23 cellular contexts compared by ENCODE assay signal in genomic region chr7:450741-451140, GRCh38.
DNase-seq lines count a peak whose midpoint lies in the region; ATAC-seq, FAIRE-seq and TF ChIP-seq lines count a peak whose summit lies in the region.
"Had no signal": no experiment of that assay in that cellular context is flagged by ENCODE, and none has a peak within 500 bp of the region (broad histone marks: within the 10 kb centered on the region; RNA-seq: fewer than 3 reads in every experiment).

No MANE protein-coding gene starts in this region.

- intact Hi-C loops in activated CD4-positive, alpha-beta T cell treated with anti-CD3 and anti-CD28 coated beads, Interleukin-2, amount 10 ng/mL, durations not matched to agents 24 days and 14 days (cut with micrococcal nuclease): no loop called here

- POLR2A ChIA-PET in GM10248 (lab: Yijun Ruan, JAX): no interaction called here

- H3K27me3 Mint-ChIP-seq in activated CD4-positive, alpha-beta T cell treated with anti-CD3 and anti-CD28 coated beads, Interleukin-2, amount 10 ng/mL, durations not matched to agents 24 days and 14 days: peaks cover 13% of the 10 kb centered on the region
- peaks cover 3% of the 10 kb centered on the region for H3K27me3 Mint-ChIP-seq in activated naive CD8-positive, alpha-beta T cell treated with anti-CD3 and anti-CD28 coated beads for 36 hours
- H3K27me3 Mint-ChIP-seq in nephron progenitor cell (ENCODE audit: low read depth, poor library complexity): peaks cover 32% of the 10 kb centered on the region

- no peak for TF ChIP-seq EP300 in upper lobe of left lung (IDR thresholded peaks at IDR 0.05)

- H3K4me1 ChIP-seq in upper lobe of left lung: peaks cover 6 to 15% (median 8%) of the 10 kb centered on the region in 4 donors

- H3K36me3 ChIP-seq in upper lobe of left lung: no peaks in the 10 kb centered on the region
- H3K36me3 ChIP-seq: heart left ventricle, SJSA1, transverse colon had no signal

- no peaks in the 10 kb centered on the region for H3K36me3 Mint-ChIP-seq in activated CD4-positive, alpha-beta T cell treated with anti-CD3 and anti-CD28 coated beads, Interleukin-2, amount 10 ng/mL, durations not matched to agents 24 days and 14 days (ENCODE audit: low read depth)
- H3K36me3 Mint-ChIP-seq in activated naive CD8-positive, alpha-beta T cell treated with anti-CD3 and anti-CD28 coated beads for 36 hours: no peaks in the 10 kb centered on the region
- no peaks in the 10 kb centered on the region for H3K36me3 Mint-ChIP-seq in nephron progenitor cell (ENCODE audit: low read depth)

- H3K27ac Mint-ChIP-seq in activated CD4-positive, alpha-beta T cell treated with anti-CD3 and anti-CD28 coated beads, Interleukin-2, amount 10 ng/mL, durations not matched to agents 24 days and 14 days: peak overlapping the region; percentile 17
- H3K27ac Mint-ChIP-seq in activated naive CD8-positive, alpha-beta T cell treated with anti-CD3 and anti-CD28 coated beads for 36 hours: peak overlapping the region; percentile 44
- H3K27ac Mint-ChIP-seq in nephron progenitor cell: no peak overlapping the region
- H3K27ac Mint-ChIP-seq: endodermal cell had no signal

- TF ChIP-seq POLR2A in upper lobe of left lung (IDR thresholded peaks at IDR 0.05): no peak
- TF ChIP-seq POLR2A in GM12892 (IDR thresholded peaks at IDR 0.05; ENCODE audit: low read depth, low read length): no peak

- TF ChIP-seq CTCF in GM10248 (IDR thresholded peaks at IDR 0.05; ENCODE audit: control extremely low read depth, extremely low read depth, low read depth, missing control alignments) (no peak), nephron progenitor cell (IDR thresholded peaks at IDR 0.05) (no peak), upper lobe of left lung (IDR thresholded peaks at IDR 0.05) (no peak)

- no peaks in the 10 kb centered on the region for H3K9me3 Mint-ChIP-seq in activated CD4-positive, alpha-beta T cell treated with anti-CD3 and anti-CD28 coated beads, Interleukin-2, amount 10 ng/mL, durations not matched to agents 24 days and 14 days
- no peaks in the 10 kb centered on the region for H3K9me3 Mint-ChIP-seq in activated naive CD8-positive, alpha-beta T cell treated with anti-CD3 and anti-CD28 coated beads for 36 hours
- no peaks in the 10 kb centered on the region for H3K9me3 Mint-ChIP-seq in nephron progenitor cell
- H3K9me3 Mint-ChIP-seq: activated T-helper 1 cell treated with anti-CD3 and anti-CD28 coated beads, Interleukin-12 subunit alpha, Interleukin-12 subunit beta, Interleukin-2, Interleukin-4 antibody, amounts not matched to agents 30 ng/mL and 10 ng/mL and 1 ng/mL, durations not matched to agents 14 hours and 24 hours and 36 hours; endodermal cell had no signal

- CTCF ChIA-PET in GM10248 (lab: Yijun Ruan, JAX): no interaction called here

- H3K4me3 Mint-ChIP-seq in activated CD4-positive, alpha-beta T cell treated with anti-CD3 and anti-CD28 coated beads, Interleukin-2, amount 10 ng/mL, durations not matched to agents 24 days and 14 days: peak overlapping the region; percentile 35
- H3K4me3 Mint-ChIP-seq in activated naive CD8-positive, alpha-beta T cell treated with anti-CD3 and anti-CD28 coated beads for 36 hours: peak overlapping the region; percentile 36
- H3K4me3 Mint-ChIP-seq in nephron progenitor cell: peak overlapping the region; percentile 15
- H3K4me3 Mint-ChIP-seq: activated T-helper 1 cell treated with anti-CD3 and anti-CD28 coated beads, Interleukin-12 subunit alpha, Interleukin-12 subunit beta, Interleukin-2, Interleukin-4 antibody, amounts not matched to agents 30 ng/mL and 10 ng/mL and 1 ng/mL, durations not matched to agents 14 hours and 24 hours and 36 hours; endodermal cell had no signal

- H3K27me3 ChIP-seq in upper lobe of left lung: peaks cover 0 to 9% (median 2%) of the 10 kb centered on the region in 4 donors
- H3K27me3 ChIP-seq: SJSA1 had no signal

- no peaks in the 10 kb centered on the region for H3K9me3 ChIP-seq in upper lobe of left lung
- H3K9me3 ChIP-seq: heart left ventricle, SJSA1, transverse colon had no signal

- no peak for DNase-seq in activated CD4-positive, alpha-beta T cell treated with anti-CD3 and anti-CD28 coated beads, Interleukin-2, amount 10 ng/mL, durations not matched to agents 24 days and 14 days
- DNase-seq in activated CD4-positive, alpha-beta T cell treated with anti-CD3 and anti-CD28 coated beads, Interleukin-2, amount 50 U/mL, for 1 hour: no peak
- peak; percentile 62 for DNase-seq in GM10248 (ENCODE audit: extremely low spot score)
- no peak for DNase-seq in activated naive CD8-positive, alpha-beta T cell treated with anti-CD3 and anti-CD28 coated beads for 36 hours
- no peak for DNase-seq in nephron progenitor cell
- no peak for DNase-seq in activated CD4-positive, CD25-positive, alpha-beta regulatory T cell treated with anti-CD3 and anti-CD28 coated beads, Interleukin-2, amount 50 U/mL, for 72 hours
- no peak for DNase-seq in upper lobe of left lung
- DNase-seq in GM12892 (ENCODE audit: insufficient read length): no peak
- DNase-seq: activated CD4-positive, CD25-positive, alpha-beta regulatory T cell; C1 segment of cervical spinal cord; DMS 273 treated with DMSO at 0.1 percent for 48 hours; GM23248; NCI-H1417 treated with DMSO at 0.1 percent for 48 hours; PC-3; transverse colon had no signal

- peaks cover 5% of the 10 kb centered on the region for H3K4me1 Mint-ChIP-seq in activated CD4-positive, alpha-beta T cell treated with anti-CD3 and anti-CD28 coated beads, Interleukin-2, amount 10 ng/mL, durations not matched to agents 24 days and 14 days
- peaks cover 14% of the 10 kb centered on the region for H3K4me1 Mint-ChIP-seq in activated naive CD8-positive, alpha-beta T cell treated with anti-CD3 and anti-CD28 coated beads for 36 hours
- H3K4me1 Mint-ChIP-seq in nephron progenitor cell: peaks cover 29% of the 10 kb centered on the region

- H3K4me3 ChIP-seq in upper lobe of left lung: no peak overlapping the region
- H3K4me3 ChIP-seq: GM23248, heart left ventricle, SJSA1, smooth muscle cell, transverse colon had no signal

- 37 to 43% methylated on average over 2 to 10 of the region's 10 CpGs for WGBS in upper lobe of left lung, 2 donors

- FAIRE-seq in GM12892 (lab: Jason Lieb, UNC): no peak
- FAIRE-seq: A204.1, astrocyte, islet of Langerhans had no signal

- no peak overlapping the region for H3K27ac ChIP-seq in upper lobe of left lung
- H3K27ac ChIP-seq: GM23248, heart left ventricle, SJSA1, transverse colon had no signal

- no peak for ATAC-seq in upper lobe of left lung (ENCODE audit: low FRiP score in 2 of 2)
- ATAC-seq: heart left ventricle, PC-3 had no signal
